11 cellular contexts compared by ENCODE assay signal in the genomic region with DNA sequence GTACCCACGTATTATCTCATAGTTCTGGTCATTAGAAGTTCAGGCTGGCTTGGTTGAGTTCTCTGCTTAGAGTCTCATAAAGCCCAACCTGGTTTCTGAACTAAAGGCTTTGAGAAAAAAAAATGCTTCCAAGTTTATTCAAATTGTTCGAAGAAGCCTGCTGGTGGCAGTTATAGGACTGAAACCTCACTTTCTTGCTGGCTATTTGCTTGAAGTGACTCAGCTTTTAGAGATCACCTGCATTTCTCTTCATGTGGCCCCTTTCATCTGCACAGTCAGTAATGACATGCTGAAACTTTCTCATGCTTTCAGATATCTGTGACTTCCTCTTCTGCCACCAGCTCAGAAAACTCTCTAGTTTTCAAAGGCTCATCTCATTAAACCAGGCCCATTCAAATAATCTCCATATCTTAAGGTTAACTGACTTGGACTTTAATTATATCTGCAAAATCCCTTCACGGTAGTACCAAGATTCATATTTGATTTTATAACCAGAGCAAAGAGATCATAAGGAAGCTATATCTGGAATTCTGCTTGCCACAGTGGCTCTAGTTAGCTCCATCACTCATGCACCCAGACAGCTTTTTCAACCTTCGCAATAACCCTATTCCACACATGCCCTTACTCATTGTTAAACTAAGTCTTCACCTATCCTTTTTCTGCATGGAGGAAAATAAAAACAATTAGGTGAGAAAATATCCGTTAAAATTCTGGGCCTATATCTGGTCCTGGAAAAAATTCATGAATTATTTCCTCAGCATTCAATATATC.
DNase-seq lines count a peak whose midpoint lies in the region; ATAC-seq, FAIRE-seq and TF ChIP-seq lines count a peak whose summit lies in the region.
"Had no signal": no experiment of that assay in that cellular context is flagged by ENCODE, and none has a peak within 500 bp of the region (broad histone marks: within the 10 kb centered on the region; RNA-seq: fewer than 3 reads in every experiment).

No MANE protein-coding gene starts in this region.

- in situ Hi-C loops in GM12878 (cut with MboI): loop anchor here (5.0 kb wide), 1 partner anchor 115 kb away; no protein-coding TSS in a partner anchor

- peak overlapping the region; percentile 92 for H3K27ac ChIP-seq in GM12878 (ENCODE audit: control insufficient read depth, insufficient read depth)
- no peak overlapping the region for H3K27ac ChIP-seq in A673 (ENCODE audit: low read depth, low read length, poor library complexity, severe bottlenecking)
- no peak overlapping the region for H3K27ac ChIP-seq in SK-N-SH (ENCODE audit: low read depth in 2 of 2, low read length in 1 of 2)
- H3K27ac ChIP-seq: neutrophil had no signal

- BruUV-seq in GM12878 (replicated peaks; lab: Mats Ljungman, UMichigan): no TSS peak
- no TSS peak for BruUV-seq in A673 (replicated peaks; lab: Mats Ljungman, UMichigan)

- no peak for TF ChIP-seq POLR2A in GM12878 (IDR thresholded peaks at IDR 0.05; ENCODE audit: low read depth, low read length)

- peak; percentile 98 for DNase-seq in GM12878 (ENCODE audit: low read depth, low spot score)
- DNase-seq in SIG-M5 treated with dmso at 0.1 percent for 504 hours (lab: John Stamatoyannopoulos, UW; ENCODE audit: unreplicated experiment): no peak
- DNase-seq in A673 (ENCODE audit: low spot score): no peak
- DNase-seq in COLO829 (ENCODE audit: low spot score): no peak
- DNase-seq in SK-N-SH: no peak
- DNase-seq: effector memory CD4-positive, alpha-beta T cell; SW 1271 had no signal

- H3K9ac ChIP-seq in GM12878 (ENCODE audit: control insufficient read depth, insufficient read depth, low read length) (peak overlapping the region; percentile 52; the same call in 1 of the 2 replicates), SK-N-SH (no peak overlapping the region)

- peak; percentile 96 to 97 for TF ChIP-seq EP300 in GM12878 (IDR thresholded peaks at IDR 0.05; ENCODE audit: borderline replicate concordance in 1 of 2, control insufficient read depth in 1 of 2, low read depth in 2 of 2, low read length in 2 of 2)
- TF ChIP-seq EP300 in SK-N-SH (IDR thresholded peaks at IDR 0.05; ENCODE audit: borderline replicate concordance in 1 of 2, low read depth in 1 of 2, low read length in 1 of 2): no peak

- peak overlapping the region; percentile 46 for H2AFZ ChIP-seq in GM12878 (ENCODE audit: control insufficient read depth, low read depth, low read length)
- H2AFZ ChIP-seq in SK-N-SH (ENCODE audit: low read depth): no peak overlapping the region

- H3K9me3 ChIP-seq in GM12878 (replicated peaks; ENCODE audit: control insufficient read depth, insufficient read depth, low read length): peaks cover 14% of the 10 kb centered on the region
- H3K9me3 ChIP-seq in A673 (ENCODE audit: low read depth, low read length, poor library complexity, severe bottlenecking): no peaks in the 10 kb centered on the region
- H3K9me3 ChIP-seq in SK-N-SH: no peaks in the 10 kb centered on the region
- H3K9me3 ChIP-seq: neutrophil had no signal

- RAD21 ChIA-PET in GM12878 (lab: Charles Lee; ENCODE audit: unreplicated experiment): interaction anchor here (0.6 to 5.2 kb wide), 24 partner anchors 8 to 476 kb away, joined by 3 to 69 read pairs (median 3); no protein-coding TSS in a partner anchor

- H4K20me1 ChIP-seq in GM12878 (ENCODE audit: control insufficient read depth, insufficient read depth): no peaks in the 10 kb centered on the region
- H4K20me1 ChIP-seq in SK-N-SH (ENCODE audit: insufficient read depth): no peaks in the 10 kb centered on the region

- peaks cover 47% of the 10 kb centered on the region for H3K4me1 ChIP-seq in GM12878 (ENCODE audit: control insufficient read depth, insufficient read depth, low read length)
- H3K4me1 ChIP-seq in A673 (ENCODE audit: insufficient read depth, low read length, poor library complexity, severe bottlenecking): no peaks in the 10 kb centered on the region
- no peaks in the 10 kb centered on the region; a peak in 2 of 4 replicates for H3K4me1 ChIP-seq in SK-N-SH (ENCODE audit: control insufficient read depth in 1 of 2, insufficient read depth in 2 of 2, low read depth in 1 of 2, low read length in 1 of 2)

- SMC1A ChIA-PET in GM12878 (lab: Charles Lee; ENCODE audit: uncharacterized antibody, unreplicated experiment): interaction anchor here (0.7 to 7.1 kb wide), 28 partner anchors 8 to 614 kb away, joined by 3 to 66 read pairs (median 4); no protein-coding TSS in a partner anchor

- peak; percentile 88 for ATAC-seq in GM18517 (IDR thresholded peaks at IDR 0.05; ENCODE audit: unreplicated experiment)
- peak; percentile 88 for ATAC-seq in GM21423 (IDR thresholded peaks at IDR 0.05; ENCODE audit: unreplicated experiment)
- peak; percentile 86 for ATAC-seq in HG03442 (IDR thresholded peaks at IDR 0.05; ENCODE audit: unreplicated experiment)
- peak; percentile 90 for ATAC-seq in GM12878

- peak overlapping the region; percentile 71 for H3K4me2 ChIP-seq in GM12878 (ENCODE audit: control insufficient read depth, insufficient read depth)
- H3K4me2 ChIP-seq in SK-N-SH: no peak overlapping the region

- H3K79me2 ChIP-seq in GM12878 (ENCODE audit: control insufficient read depth, insufficient read depth, low read length): no peaks in the 10 kb centered on the region
- no peaks in the 10 kb centered on the region for H3K79me2 ChIP-seq in SK-N-SH (ENCODE audit: insufficient read depth)

- CTCF ChIA-PET in GM12878 (lab: Yijun Ruan, JAX): interaction anchor here (0.7 to 3.7 kb wide), 10 partner anchors 8 to 615 kb away, joined by 3 to 15 read pairs (median 3); no protein-coding TSS in a partner anchor
- CTCF ChIA-PET in A673 (lab: Charles Lee): no interaction called here
- CTCF ChIA-PET in SK-N-SH (lab: Yijun Ruan, JAX): interaction anchor here (0.9 to 1.1 kb wide), 2 partner anchors 8 to 393 kb away, joined by 3 to 4 read pairs; no protein-coding TSS in a partner anchor

- H3K27me3 ChIP-seq in GM12878 (replicated peaks in 1 of 2; ENCODE audit: control insufficient read depth in 2 of 2, insufficient read depth in 2 of 2, low read length in 1 of 2) (no peaks in the 10 kb centered on the region), A673 (replicated peaks; ENCODE audit: insufficient read depth, low read depth, low read length, poor library complexity) (no peaks in the 10 kb centered on the region), SK-N-SH (ENCODE audit: insufficient read depth) (no peaks in the 10 kb centered on the region)
- H3K27me3 ChIP-seq: neutrophil had no signal

- WGBS in GM12878 (ENCODE audit: insufficient coverage, insufficient replicate concordance, low lambda C conversion rate, missing lambda C conversion rate): 11% methylated on average over 5 of the region's 5 CpGs
- 79% methylated on average over 5 of the region's 5 CpGs for WGBS in SK-N-SH (ENCODE audit: low lambda C conversion rate)

- intact Hi-C loops in GM12878 (cut with micrococcal nuclease; ENCODE audit: unreplicated experiment) (loop anchor here (1.0 to 10.0 kb wide), 10 partner anchors 30 to 618 kb away; a partner anchor contains a TSS), A673 (cut with micrococcal nuclease; ENCODE audit: unreplicated experiment) (no loop called here)

- no peaks in the 10 kb centered on the region for H3K36me3 ChIP-seq in GM12878 (ENCODE audit: control insufficient read depth in 2 of 2, insufficient read depth in 2 of 2, low read length in 1 of 2)
- no peaks in the 10 kb centered on the region for H3K36me3 ChIP-seq in A673 (ENCODE audit: insufficient read depth, low read length, poor library complexity, severe bottlenecking)
- H3K36me3 ChIP-seq in SK-N-SH (replicated peaks in 1 of 2; ENCODE audit: control insufficient read depth in 1 of 2, insufficient read depth in 2 of 2, low read length in 1 of 2): no peaks in the 10 kb centered on the region
- H3K36me3 ChIP-seq: neutrophil had no signal

- POLR2A ChIA-PET in GM12878 (lab: Charles Lee): interaction anchor here (0.8 to 2.5 kb wide), 8 partner anchors 25 to 476 kb away, joined by 3 to 16 read pairs (median 5); no protein-coding TSS in a partner anchor
- POLR2A ChIA-PET in A673 (lab: Charles Lee; ENCODE audit: low non-redundant PET): no interaction called here
- POLR2A ChIA-PET in SK-N-SH (lab: Yijun Ruan, JAX): no interaction called here

- H3K4me3 ChIP-seq in GM12878: no peak overlapping the region
- no peak overlapping the region for H3K4me3 ChIP-seq in A673 (ENCODE audit: low read depth, low read length, poor library complexity, severe bottlenecking)
- H3K4me3 ChIP-seq in SK-N-SH (ENCODE audit: low read depth in 2 of 2, low read length in 1 of 2): no peak overlapping the region

- FAIRE-seq in GM12878 (lab: Jason Lieb, UNC): peak; percentile 52

- TF ChIP-seq RAD21 in GM12878 (IDR thresholded peaks at IDR 0.05; ENCODE audit: insufficient read depth, low read depth, low read length): peak; percentile 50; the same call in 1 of the 2 replicates
- TF ChIP-seq RAD21 in SK-N-SH (IDR thresholded peaks at IDR 0.05; ENCODE audit: low read length): no peak

- peaks cover 5% of the 10 kb centered on the region for H3F3A ChIP-seq in SK-N-SH (replicated peaks; ENCODE audit: insufficient read depth)

- TF ChIP-seq CTCF in GM12878 (IDR thresholded peaks at IDR 0.05 in 2 of 3, conservative IDR thresholded peaks at IDR 0.05 in 1 of 3; ENCODE audit: control insufficient read depth in 2 of 3, extremely low read depth in 1 of 3, insufficient read depth in 1 of 3, low read depth in 3 of 3, low read length in 3 of 3) (no peak), A673 (conservative IDR thresholded peaks at IDR 0.05; ENCODE audit: low read depth, low read length) (no peak), SK-N-SH (IDR thresholded peaks at IDR 0.05) (no peak)

- H3K9me2 ChIP-seq in SK-N-SH: no peaks in the 10 kb centered on the region

TF ChIP-seq in GM12878, 131 proteins besides CTCF, POLR2A, EP300 and RAD21 (continues in another document):
- TF ChIP-seq ZNF217 (IDR thresholded peaks at IDR 0.05): peak; percentile 87
- no peak; a peak in 2 of 4 replicates for TF ChIP-seq CEBPB (IDR thresholded peaks at IDR 0.05; ENCODE audit: borderline replicate concordance in 1 of 2, low read depth in 2 of 2, low read length in 2 of 2)
- TF ChIP-seq TCF12 (IDR thresholded peaks at IDR 0.05; ENCODE audit: low read depth, low read length): peak; percentile 97
- TF ChIP-seq CREM (IDR thresholded peaks at IDR 0.05; ENCODE audit: low read depth): peak; percentile 88
- TF ChIP-seq ZSCAN29 (IDR thresholded peaks at IDR 0.05): no peak
- TF ChIP-seq MYB (IDR thresholded peaks at IDR 0.05; ENCODE audit: borderline replicate concordance, low read depth, low read length): peak; percentile 75; the same call in 1 of the 2 replicates

TF ChIP-seq in SK-N-SH, 30 proteins besides CTCF, POLR2A, EP300 and RAD21 (continues in another document):
- no peak for TF ChIP-seq RFX5 (IDR thresholded peaks at IDR 0.05; ENCODE audit: low read length)
- no peak for TF ChIP-seq ELF1 (IDR thresholded peaks at IDR 0.05)
- TF ChIP-seq SIN3A (IDR thresholded peaks at IDR 0.05; ENCODE audit: borderline replicate concordance, low read depth, low read length): no peak
- TF ChIP-seq CHD2 (IDR thresholded peaks at IDR 0.05; ENCODE audit: low read length, partially characterized antibody): no peak
